8 cellular contexts compared by ENCODE assay signal in genomic region chr10:72334832-72335393, GRCh38. TPM values are rescaled to one million over a fixed set of nuclear protein-coding genes. Genes with fewer than 3 reads are reported as not detected.
DNase-seq lines count a peak whose midpoint lies in the region; ATAC-seq and TF ChIP-seq lines count a peak whose summit lies in the region.

No MANE protein-coding gene starts in this region.

- H3K4me1 ChIP-seq in BLaER1 (peaks cover 75% of the 10 kb centered on the region), lung (ENCODE audit: control insufficient read depth in 2 of 2, insufficient read depth in 2 of 2, low read length in 2 of 2) (peaks cover 4 to 36% of the 10 kb centered on the region in 2 donors)

- WGBS in lung, 2 donors, result 17 to 31% methylated on average over 15 of the region's 15 CpGs

- no peak for TF ChIP-seq CTCF in lung (IDR thresholded peaks at IDR 0.05; ENCODE audit: control extremely low read depth, extremely low read depth)

- H3K27me3 ChIP-seq in BLaER1 (no peaks in the 10 kb centered on the region), lung (ENCODE audit: control insufficient read depth, insufficient read depth) (no peaks in the 10 kb centered on the region)

- H3K36me3 ChIP-seq in BLaER1 (peaks cover 43% of the 10 kb centered on the region), lung (ENCODE audit: control insufficient read depth in 2 of 2, insufficient read depth in 2 of 2, low read length in 2 of 2) (peaks cover 2 to 17% of the 10 kb centered on the region in 2 donors)

- H3K4me3 ChIP-seq in BLaER1 (peak overlapping the region; percentile 58), lung (no peak overlapping the region)

- peaks cover 12% of the 10 kb centered on the region; the same call in 1 of the 2 replicates for H4K20me1 ChIP-seq in BLaER1

- H3K27ac ChIP-seq in BLaER1 (peak overlapping the region; percentile 92), lung (ENCODE audit: low read depth in 1 of 2, low read length in 1 of 2) (peak overlapping the region; percentile 78 to 93)

- H3K9me3 ChIP-seq in BLaER1, result no peaks in the 10 kb centered on the region
- no peaks in the 10 kb centered on the region for H3K9me3 ChIP-seq in lung (ENCODE audit: control insufficient read depth in 2 of 2, insufficient read depth in 1 of 2, low read length in 1 of 2)

- peak overlapping the region; percentile 79 for H3K9ac ChIP-seq in BLaER1

- peak overlapping the region; percentile 96 for H3K4me2 ChIP-seq in BLaER1

- peak; percentile 61 for ATAC-seq in GM19463 (IDR thresholded peaks at IDR 0.05; ENCODE audit: unreplicated experiment)
- ATAC-seq in lung (ENCODE audit: insufficient read depth, low FRiP score), result peak; percentile 3

- DNase-seq in HT-29 (ENCODE audit: low spot score) (peak; percentile 64), cerebellar cortex (ENCODE audit: low spot score) (peak; percentile 36), lung (ENCODE audit: low spot score) (peak; percentile 86), DMS53 treated with DMSO at 0.1 percent for 48 hours (lab: John Stamatoyannopoulos, UW; ENCODE audit: unreplicated experiment) (no peak)
- DNase-seq in activated CD4-positive, CD25-positive, alpha-beta regulatory T cell treated with anti-CD3 and anti-CD28 coated beads, Interleukin-2, amount 50 U/mL, for 16 hours (ENCODE audit: low read depth, low spot score), result peak; percentile 64
- peak; percentile 62 to 64 for DNase-seq in stimulated activated CD8-positive, alpha-beta memory T cell treated with anti-CD3 and anti-CD28 coated beads, Interleukin-15, amount 100 ng/mL, for 4 hours (ENCODE audit: low read depth in 2 of 2)

RNA-seq across cellular contexts. Expression of gene DNAJB12, which starts 19.8 kb away (rescaled TPM):
- total RNA-seq in HT-29 (2014; rRNA removed; shearing (Covaris generic)), result 54.4 and 58.1 TPM in 2 replicates
- 10 to 100 TPM; 34.0 to 38.7 TPM for total RNA-seq in lung
- polyA plus RNA-seq in lung, result 10 to 100 TPM; 30.0 to 30.2 TPM
